Comparison of ENCODE assay signal across 1 cellular context in genomic region chr12:89461190-89461589, GRCh38.
TF ChIP-seq lines count a peak whose summit lies in the region.

No MANE protein-coding gene starts in this region.

TF ChIP-seq in IMR-90, 13 proteins besides CTCF, POLR2A, EP300 and RAD21 (continued from another document):
- 0 out of 2 replicates have a peak, but pooled peaks have one; percentile 30 for TF ChIP-seq USF2 (IDR thresholded peaks at IDR 0.05; ENCODE audit: low read depth, low read length)
